ENCODE assay signal across 8 cellular contexts in the genomic region with DNA sequence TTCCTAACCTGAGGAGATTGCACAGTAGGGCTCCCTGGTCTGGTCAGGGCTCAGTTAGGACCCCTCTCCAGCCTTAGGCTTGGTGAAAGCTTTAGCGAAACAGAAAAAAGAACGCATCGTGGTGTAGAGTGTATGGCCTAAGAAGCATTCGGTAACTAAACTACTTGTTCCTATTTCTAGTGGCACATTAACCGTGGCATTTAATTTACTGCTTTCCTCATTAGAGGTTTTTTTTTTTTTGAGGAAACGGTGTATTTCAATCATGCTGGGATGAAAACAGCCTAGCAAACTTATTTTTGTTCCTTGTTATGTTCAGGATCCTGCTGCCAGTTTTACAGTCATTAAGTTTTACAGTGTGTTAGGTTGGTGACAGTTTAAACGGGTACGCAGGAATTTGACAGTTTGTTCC. TPM values are rescaled to one million over a fixed set of nuclear protein-coding genes. Genes with fewer than 3 reads are reported as not detected.
A peak's percentile ranks its signal among the peaks of the same experiment; 100 is the strongest.
DNase-seq lines count a peak whose midpoint lies in the region; ATAC-seq and TF ChIP-seq lines count a peak whose summit lies in the region.

No MANE protein-coding gene starts in this region.

- no peaks in the 10 kb centered on the region for H3K36me3 Mint-ChIP-seq in MCF 10A (ENCODE audit: insufficient read depth, unreplicated experiment)

- H3K4me3 ChIP-seq in AG10803 (ENCODE audit: low read length) (peak overlapping the region; percentile 88), HUES48 (ENCODE audit: low read depth, low read length) (peak overlapping the region; percentile 90), mucosa of stomach (ENCODE audit: low read length) (peak overlapping the region; percentile 73)

- H3K4me1 ChIP-seq in HUES48 (ENCODE audit: control insufficient read depth, insufficient read depth, low read length) (peaks cover 13% of the 10 kb centered on the region), mucosa of stomach (ENCODE audit: control insufficient read depth, insufficient read depth, low read length) (peaks cover 6% of the 10 kb centered on the region)

- CTCF ChIA-PET in MCF 10A (lab: Yijun Ruan, JAX), result interaction anchor here (0.6 to 6.9 kb wide), 8 partner anchors 25 to 585 kb away, joined by 3 to 42 read pairs (median 4); no protein-coding TSS in a partner anchor

- no peaks in the 10 kb centered on the region for H3K9me3 ChIP-seq in HUES48 (ENCODE audit: control insufficient read depth, insufficient read depth, low read length)
- no peaks in the 10 kb centered on the region for H3K9me3 ChIP-seq in mucosa of stomach (ENCODE audit: control insufficient read depth, low read length)

- no peaks in the 10 kb centered on the region for H3K27me3 Mint-ChIP-seq in MCF 10A (ENCODE audit: insufficient read depth, unreplicated experiment)

- H3K27me3 ChIP-seq in HUES48 (ENCODE audit: control insufficient read depth, insufficient read depth, low read length), result no peaks in the 10 kb centered on the region
- H3K27me3 ChIP-seq in mucosa of stomach (ENCODE audit: control insufficient read depth, insufficient read depth, low read length), result no peaks in the 10 kb centered on the region

- peaks cover 21% of the 10 kb centered on the region for H3K4me1 Mint-ChIP-seq in MCF 10A (ENCODE audit: insufficient read depth, unreplicated experiment)

- H3K9me3 Mint-ChIP-seq in MCF 10A (ENCODE audit: unreplicated experiment), result no peaks in the 10 kb centered on the region

- POLR2A ChIA-PET in MCF 10A (lab: Yijun Ruan, JAX), result interaction anchor here (0.5 to 7.0 kb wide), 10 partner anchors 9 to 598 kb away, joined by 3 to 62 read pairs (median 6); partner anchors contain the start of gene NAP1L1

- H3K27ac Mint-ChIP-seq in MCF 10A (ENCODE audit: low read depth, unreplicated experiment), result peak overlapping the region; percentile 95

- peak overlapping the region; percentile 89 for H3K4me3 Mint-ChIP-seq in MCF 10A (ENCODE audit: unreplicated experiment)

- intact Hi-C loops in MCF 10A (cut with micrococcal nuclease), result no loop called here

- no peak for DNase-seq in AG10803 (ENCODE audit: low read depth)
- DNase-seq in MCF 10A (ENCODE audit: unreplicated experiment), result no peak
- DNase-seq in DMS153 (lab: John Stamatoyannopoulos, UW), result no peak
- no peak for DNase-seq in activated CD8-positive, alpha-beta memory T cell treated with anti-CD3 and anti-CD28 coated beads, Interleukin-2, amount 50 U/mL, for 48 hours
- DNase-seq in HUDEP-2 (lab: John Stamatoyannopoulos, UW; ENCODE audit: unreplicated experiment in 76 of 76), result no peak

- BruUV-seq in MCF 10A (replicated peaks; lab: Mats Ljungman, UMichigan), result no TSS peak

- no peak for TF ChIP-seq CTCF in AG10803 (conservative IDR thresholded peaks at IDR 0.05; ENCODE audit: low read length)
- TF ChIP-seq CTCF in MCF 10A (IDR thresholded peaks at IDR 0.05; ENCODE audit: unreplicated experiment), result no peak

- H3K27ac ChIP-seq in HUES48 (ENCODE audit: low read depth, low read length), result peak overlapping the region; percentile 96

- no peaks in the 10 kb centered on the region for H3K36me3 ChIP-seq in HUES48 (ENCODE audit: control insufficient read depth, insufficient read depth, low read length)
- H3K36me3 ChIP-seq in mucosa of stomach (ENCODE audit: control insufficient read depth, insufficient read depth, low read length), result no peaks in the 10 kb centered on the region

- ATAC-seq in GM19372 (IDR thresholded peaks at IDR 0.05; ENCODE audit: low read depth, unreplicated experiment), result peak; percentile 37

- H3K9ac ChIP-seq in HUES48 (ENCODE audit: low read depth, low read length), result peak overlapping the region; percentile 87
- H3K9ac ChIP-seq in mucosa of stomach (ENCODE audit: low read length), result peak overlapping the region; percentile 92

RNA-seq across cellular contexts. Expression of gene OSBPL8, which starts 0.5 kb away (rescaled TPM):
- 71.1 and 77.2 TPM in 2 replicates for total RNA-seq in MCF 10A (2022)
